ENCODE assay signal across 9 cellular contexts in genomic region chr14:33475623-33476022, GRCh38.
DNase-seq lines count a peak whose midpoint lies in the region; ATAC-seq, FAIRE-seq and TF ChIP-seq lines count a peak whose summit lies in the region.
"Had no signal": no experiment of that assay in that cellular context is flagged by ENCODE, and none has a peak within 500 bp of the region (broad histone marks: within the 10 kb centered on the region; RNA-seq: fewer than 3 reads in every experiment).

No MANE protein-coding gene starts in this region.

- H3K27ac ChIP-seq in RWPE2 (ENCODE audit: poor library complexity, severe bottlenecking) (no peak overlapping the region), endothelial cell of umbilical vein (ENCODE audit: insufficient read depth, low read depth, low read length) (no peak overlapping the region)
- no peak overlapping the region for H3K27ac ChIP-seq in naive thymus-derived CD4-positive, alpha-beta T cell (ENCODE audit: low read depth, low read length)
- H3K27ac ChIP-seq: pancreas had no signal

- H3K36me3 ChIP-seq in RWPE2 (ENCODE audit: low read depth), result no peaks in the 10 kb centered on the region
- H3K36me3 ChIP-seq in endothelial cell of umbilical vein (ENCODE audit: control insufficient read depth in 2 of 2, extremely low read depth in 1 of 2, insufficient read depth in 2 of 2, low read length in 2 of 2), result no peaks in the 10 kb centered on the region
- no peaks in the 10 kb centered on the region for H3K36me3 ChIP-seq in naive thymus-derived CD4-positive, alpha-beta T cell (ENCODE audit: control insufficient read depth in 2 of 3, insufficient read depth in 3 of 3, low read length in 3 of 3)
- H3K36me3 ChIP-seq: pancreas had no signal

- H3K27me3 ChIP-seq in RWPE2 (ENCODE audit: insufficient read depth, poor library complexity, severe bottlenecking) (no peaks in the 10 kb centered on the region), endothelial cell of umbilical vein (ENCODE audit: control insufficient read depth in 2 of 2, insufficient read depth in 2 of 2, low read length in 2 of 2) (no peaks in the 10 kb centered on the region)
- H3K27me3 ChIP-seq in naive thymus-derived CD4-positive, alpha-beta T cell (ENCODE audit: control insufficient read depth in 2 of 2, insufficient read depth in 2 of 2, low read length in 2 of 2), result no peaks in the 10 kb centered on the region
- H3K27me3 ChIP-seq: pancreas had no signal

- intact Hi-C loops in endothelial cell of umbilical vein (cut with micrococcal nuclease), result loop anchor here (1.0 to 10.0 kb wide), 5 partner anchors 90 to 317 kb away; no protein-coding TSS in a partner anchor
- intact Hi-C loops in naive thymus-derived CD4-positive, alpha-beta T cell (cut with micrococcal nuclease), result loop anchor here in 1 of 2 donors (5.0 kb wide), 1 partner anchor 752 kb away; no protein-coding TSS in a partner anchor

- H3K36me3 Mint-ChIP-seq in osteocyte (ENCODE audit: unreplicated experiment), result no peaks in the 10 kb centered on the region
- H3K36me3 Mint-ChIP-seq in naive thymus-derived CD4-positive, alpha-beta T cell, result no peaks in the 10 kb centered on the region

- no peak overlapping the region for H3K4me3 Mint-ChIP-seq in osteocyte (ENCODE audit: unreplicated experiment)
- no peak overlapping the region for H3K4me3 Mint-ChIP-seq in naive thymus-derived CD4-positive, alpha-beta T cell

- POLR2A ChIA-PET in endothelial cell of umbilical vein (lab: Charles Lee), result no interaction called here
- POLR2A ChIA-PET in naive thymus-derived CD4-positive, alpha-beta T cell (lab: Charles Lee), result no interaction called here

- no peaks in the 10 kb centered on the region for H4K20me1 ChIP-seq in endothelial cell of umbilical vein (replicated peaks; ENCODE audit: control insufficient read depth, extremely low read depth, insufficient read depth, low read length)

- H3K4me3 ChIP-seq in RWPE2 (ENCODE audit: severe bottlenecking) (no peak overlapping the region), endothelial cell of umbilical vein (replicated peaks in 1 of 3; ENCODE audit: insufficient read depth in 1 of 3, low read depth in 1 of 3, low read length in 3 of 3) (no peak overlapping the region)
- no peak overlapping the region for H3K4me3 ChIP-seq in naive thymus-derived CD4-positive, alpha-beta T cell (ENCODE audit: low read length)
- H3K4me3 ChIP-seq: pancreas had no signal

- H3K9ac ChIP-seq in endothelial cell of umbilical vein (replicated peaks; ENCODE audit: extremely low read depth, insufficient read depth, low read length), result no peak overlapping the region

- H2AFZ ChIP-seq in endothelial cell of umbilical vein (ENCODE audit: low read depth, low read length), result peak overlapping the region; percentile 48

- TF ChIP-seq CTCF in GM12872 (IDR thresholded peaks at IDR 0.05; ENCODE audit: insufficient read depth, low read depth, low read length), result peak; percentile 37; the same call in 1 of the 3 replicates
- TF ChIP-seq CTCF in RWPE2 (IDR thresholded peaks at IDR 0.05; ENCODE audit: poor library complexity, severe bottlenecking), result peak; percentile 77
- TF ChIP-seq CTCF in endothelial cell of umbilical vein (IDR thresholded peaks at IDR 0.05; ENCODE audit: extremely low read depth in 1 of 2, insufficient read depth in 1 of 2, low read depth in 1 of 2, low read length in 2 of 2), result peak; percentile 60 to 74
- TF ChIP-seq CTCF in osteocyte (IDR thresholded peaks at IDR 0.05), result peak; percentile 82

- H3K27ac Mint-ChIP-seq in osteocyte (ENCODE audit: unreplicated experiment), result no peak overlapping the region
- no peak overlapping the region for H3K27ac Mint-ChIP-seq in naive thymus-derived CD4-positive, alpha-beta T cell

- no peaks in the 10 kb centered on the region for H3K9me3 Mint-ChIP-seq in osteocyte (ENCODE audit: unreplicated experiment)
- H3K9me3 Mint-ChIP-seq in naive thymus-derived CD4-positive, alpha-beta T cell, result peaks cover 0 to 6% (median 0%) of the 10 kb centered on the region in 11 donors

- no peak overlapping the region for H3K4me2 ChIP-seq in endothelial cell of umbilical vein (ENCODE audit: insufficient read depth, low read length)

- CTCF ChIA-PET in endothelial cell of umbilical vein (lab: Charles Lee), result interaction anchor here (0.6 to 4.3 kb wide), 24 partner anchors 8 to 362 kb away, joined by 3 to 128 read pairs (median 4); no protein-coding TSS in a partner anchor
- CTCF ChIA-PET in naive thymus-derived CD4-positive, alpha-beta T cell (lab: Charles Lee), result no interaction called here

- no peaks in the 10 kb centered on the region for H3K27me3 Mint-ChIP-seq in osteocyte (ENCODE audit: unreplicated experiment)
- peaks cover 2 to 13% (median 3%) of the 10 kb centered on the region in 5 donors for H3K27me3 Mint-ChIP-seq in naive thymus-derived CD4-positive, alpha-beta T cell

- peak; percentile 94 for FAIRE-seq in endothelial cell of umbilical vein (lab: Jason Lieb, UNC)
- FAIRE-seq: pancreas had no signal

- no peak for TF ChIP-seq POLR2A in endothelial cell of umbilical vein (IDR thresholded peaks at IDR 0.05; ENCODE audit: low read depth, low read length)

- dilution Hi-C loops in endothelial cell of umbilical vein (cut with MboI; ENCODE audit: extremely low pct_ligation_motif_present, low sequenced_read_pairs), result no loop called here

- no peaks in the 10 kb centered on the region for H3K4me1 ChIP-seq in RWPE2 (ENCODE audit: insufficient read depth, poor library complexity, severe bottlenecking)
- H3K4me1 ChIP-seq in endothelial cell of umbilical vein (ENCODE audit: control insufficient read depth, extremely low read depth, insufficient read depth, low read length), result peaks cover 8% of the 10 kb centered on the region
- H3K4me1 ChIP-seq in naive thymus-derived CD4-positive, alpha-beta T cell (ENCODE audit: control insufficient read depth in 2 of 2, insufficient read depth in 2 of 2, low read length in 2 of 2), result no peaks in the 10 kb centered on the region

- ATAC-seq in RWPE2 (ENCODE audit: low read depth) (peak; percentile 81; the same call in 2 of the 3 replicates), HG03460 (IDR thresholded peaks at IDR 0.05; ENCODE audit: unreplicated experiment) (no peak)
- no peak for ATAC-seq in naive thymus-derived CD4-positive, alpha-beta T cell

- no peaks in the 10 kb centered on the region for H3K9me1 ChIP-seq in endothelial cell of umbilical vein (replicated peaks; ENCODE audit: control insufficient read depth, extremely low read depth, insufficient read depth, low read length)

- BruUV-seq in endothelial cell of umbilical vein (replicated peaks; lab: Mats Ljungman, UMichigan), result no TSS peak

- H3K4me1 Mint-ChIP-seq in osteocyte (ENCODE audit: unreplicated experiment), result peaks cover 8% of the 10 kb centered on the region
- no peaks in the 10 kb centered on the region for H3K4me1 Mint-ChIP-seq in naive thymus-derived CD4-positive, alpha-beta T cell

- DNase-seq in Kasumi-1 (lab: John Stamatoyannopoulos, UW), result peak; percentile 36
- no peak for DNase-seq in RWPE2 (ENCODE audit: low spot score)
- peak; percentile 88 for DNase-seq in endothelial cell of umbilical vein (ENCODE audit: low read depth, low spot score)
- no peak for DNase-seq in osteocyte (ENCODE audit: extremely low spot score, unreplicated experiment)
- no peak for DNase-seq in cerebellum (ENCODE audit: low spot score)
- no peak for DNase-seq in naive thymus-derived CD4-positive, alpha-beta T cell

- H3K79me2 ChIP-seq in endothelial cell of umbilical vein (ENCODE audit: control insufficient read depth, insufficient read depth, low read length), result no peaks in the 10 kb centered on the region

- H3K9me3 ChIP-seq in RWPE2 (ENCODE audit: severe bottlenecking) (no peaks in the 10 kb centered on the region), endothelial cell of umbilical vein (replicated peaks; ENCODE audit: control insufficient read depth, insufficient read depth, low read length) (no peaks in the 10 kb centered on the region)
- H3K9me3 ChIP-seq in naive thymus-derived CD4-positive, alpha-beta T cell (ENCODE audit: control insufficient read depth in 2 of 3, low read length in 3 of 3), result no peaks in the 10 kb centered on the region
- H3K9me3 ChIP-seq: pancreas had no signal

TF ChIP-seq in endothelial cell of umbilical vein, 7 proteins besides CTCF, POLR2A, EP300 and RAD21:
- TF ChIP-seq GATA2 (IDR thresholded peaks at IDR 0.05; ENCODE audit: insufficient read depth, insufficient read length, low read depth, low read length) (no peak), MAX (IDR thresholded peaks at IDR 0.05; ENCODE audit: insufficient read depth, insufficient read length) (no peak), EZH2 (IDR thresholded peaks at IDR 0.05; ENCODE audit: borderline replicate concordance, low read depth, low read length, severe bottlenecking) (no peak), JUN (IDR thresholded peaks at IDR 0.05; ENCODE audit: borderline replicate concordance, insufficient read depth, insufficient read length, low read depth) (no peak), MYC (IDR thresholded peaks at IDR 0.05; ENCODE audit: low read depth, low read length) (no peak), POLR2AphosphoS5 (IDR thresholded peaks at IDR 0.05; ENCODE audit: insufficient read depth, low read depth, low read length) (no peak), FOS (IDR thresholded peaks at IDR 0.05; ENCODE audit: borderline replicate concordance, insufficient read depth, low read length) (no peak)
TF ChIP-seq in endothelial cell of umbilical vein: peak in this region for 0.

Comparison
In these comparisons a context has a peak if more than half of its experiments do, and no peak if none do; other contexts are left out.
1. DNase-seq: peak in Kasumi-1 (2 of 2) and endothelial cell of umbilical vein (single experiment); none in RWPE2 (single experiment), osteocyte (single experiment), cerebellum (single experiment) and naive thymus-derived CD4-positive, alpha-beta T cell (0 of 9).
2. Peak in every context shown above with its lines, with median percentiles within 50 percentile points of each other: CTCF ChIP-seq.